ENCODE assay signal across 9 cellular contexts in genomic region chr1:167938083-167938482, GRCh38. TPM values are rescaled to one million over a fixed set of nuclear protein-coding genes. Genes with fewer than 3 reads are reported as not detected.
DNase-seq lines count a peak whose midpoint lies in the region; ATAC-seq and TF ChIP-seq lines count a peak whose summit lies in the region.
"Had no signal": no experiment of that assay in that cellular context is flagged by ENCODE, and none has a peak within 500 bp of the region (broad histone marks: within the 10 kb centered on the region; RNA-seq: fewer than 3 reads in every experiment).

No MANE protein-coding gene starts in this region.

- H3K9ac ChIP-seq in SK-N-SH (peak overlapping the region; percentile 94), stomach smooth muscle (ENCODE audit: low read length in 2 of 2) (peak overlapping the region in 1 of 2 donors; percentile 95)

- H3K9me3 ChIP-seq in SK-N-SH (no peaks in the 10 kb centered on the region), hepatocyte (ENCODE audit: low read depth) (no peaks in the 10 kb centered on the region), stomach smooth muscle (ENCODE audit: control insufficient read depth in 2 of 2, low read length in 2 of 2) (no peaks in the 10 kb centered on the region)

- H3K27me3 Mint-ChIP-seq in T-cell, result no peaks in the 10 kb centered on the region

- H3K36me3 ChIP-seq in SK-N-SH (replicated peaks in 1 of 2; ENCODE audit: control insufficient read depth in 1 of 2, insufficient read depth in 2 of 2, low read length in 1 of 2) (no peaks in the 10 kb centered on the region), hepatocyte (replicated peaks; ENCODE audit: insufficient read depth, low read depth) (no peaks in the 10 kb centered on the region), stomach smooth muscle (ENCODE audit: control insufficient read depth in 2 of 2, insufficient read depth in 2 of 2, low read length in 2 of 2) (no peaks in the 10 kb centered on the region)

- CTCF ChIA-PET in SK-N-SH (lab: Yijun Ruan, JAX) (interaction anchor here (0.6 kb wide), 1 partner anchor 28 kb away, joined by 3 read pairs; no protein-coding TSS in a partner anchor), T-cell (lab: Charles Lee) (no interaction called here)

- H2AFZ ChIP-seq in SK-N-SH (ENCODE audit: low read depth) (no peak overlapping the region; the same call in 1 of the 2 replicates), hepatocyte (peak overlapping the region; percentile 51)

- H3K79me2 ChIP-seq in SK-N-SH (ENCODE audit: insufficient read depth), result peaks cover 91% of the 10 kb centered on the region
- H3K79me2 ChIP-seq in hepatocyte, result peaks cover 84% of the 10 kb centered on the region

- in situ Hi-C loops in GM13976 (cut with MboI; ENCODE audit: low sequenced_read_pairs, unreplicated experiment), result no loop called here

- peak overlapping the region; percentile 71 to 81 for H3K4me3 ChIP-seq in SK-N-SH (ENCODE audit: low read depth in 2 of 2, low read length in 1 of 2)
- peak overlapping the region; percentile 97 for H3K4me3 ChIP-seq in hepatocyte
- H3K4me3 ChIP-seq in stomach smooth muscle (ENCODE audit: low read length in 2 of 2), result peak overlapping the region; percentile 91 to 96

- ATAC-seq in SK-N-SH treated with all-trans-retinoic acid at 6 μM for 48 hours (no peak), T-cell (replicated peaks in 1 of 4) (no peak), GM19324 (IDR thresholded peaks at IDR 0.05; ENCODE audit: low FRiP score, unreplicated experiment) (no peak)

- no peak for TF ChIP-seq RAD21 in SK-N-SH (IDR thresholded peaks at IDR 0.05; ENCODE audit: low read length)

- H3K9me2 ChIP-seq in SK-N-SH, result no peaks in the 10 kb centered on the region
- no peaks in the 10 kb centered on the region for H3K9me2 ChIP-seq in hepatocyte (replicated peaks; ENCODE audit: insufficient read depth)

- no peaks in the 10 kb centered on the region for H3K9me3 Mint-ChIP-seq in T-cell

- peaks cover 10% of the 10 kb centered on the region for H3F3A ChIP-seq in SK-N-SH (replicated peaks; ENCODE audit: insufficient read depth)

- POLR2A ChIA-PET in SK-N-SH (lab: Yijun Ruan, JAX) (no interaction called here), T-cell (lab: Charles Lee) (interaction anchor here in 1 of 2 donors (0.6 kb wide), 1 partner anchor 68 kb away, joined by 3 read pairs; no protein-coding TSS in a partner anchor)

- TF ChIP-seq CTCF in SK-N-SH (IDR thresholded peaks at IDR 0.05) (no peak), hepatocyte (IDR thresholded peaks at IDR 0.05; ENCODE audit: poor library complexity) (no peak), GM13976 (IDR thresholded peaks at IDR 0.05; ENCODE audit: borderline replicate concordance, control extremely low read depth, extremely low read depth, insufficient read depth, missing control alignments) (no peak)

- H3K4me2 ChIP-seq in SK-N-SH (peak overlapping the region; percentile 74), hepatocyte (peak overlapping the region; percentile 75)

- H3K27me3 ChIP-seq in SK-N-SH (ENCODE audit: insufficient read depth) (no peaks in the 10 kb centered on the region), hepatocyte (no peaks in the 10 kb centered on the region), stomach smooth muscle (ENCODE audit: control insufficient read depth in 1 of 2, insufficient read depth in 2 of 2, low read length in 2 of 2) (no peaks in the 10 kb centered on the region)

- H3K4me1 ChIP-seq in SK-N-SH (ENCODE audit: control insufficient read depth in 1 of 2, insufficient read depth in 2 of 2, low read depth in 1 of 2, low read length in 1 of 2) (peaks cover 8 to 27% of the 10 kb centered on the region in 2 experiments; a peak in 3 of 4 replicates), hepatocyte (ENCODE audit: insufficient read depth) (peaks cover 13% of the 10 kb centered on the region), stomach smooth muscle (ENCODE audit: control insufficient read depth, insufficient read depth, low read length) (peaks cover 3% of the 10 kb centered on the region)

- no peak for DNase-seq in SK-N-SH
- no peak for DNase-seq in T-cell
- no peak for DNase-seq in hepatocyte (ENCODE audit: low spot score)
- no peak for DNase-seq in hepatic stellate cell (ENCODE audit: low spot score)
- DNase-seq in GM13976 (ENCODE audit: low spot score), result no peak

- peak overlapping the region; percentile 87 to 96 (median 95) for H3K4me3 Mint-ChIP-seq in T-cell

- H3K36me3 Mint-ChIP-seq in T-cell, result peaks cover 2% of the 10 kb centered on the region

- peaks cover 36 to 51% (median 47%) of the 10 kb centered on the region in 3 donors for H3K4me1 Mint-ChIP-seq in T-cell

- TF ChIP-seq EP300 in SK-N-SH (IDR thresholded peaks at IDR 0.05; ENCODE audit: borderline replicate concordance in 1 of 2, low read depth in 1 of 2, low read length in 1 of 2), result no peak

- 61% methylated on average over 4 of the region's 4 CpGs for WGBS in SK-N-SH (ENCODE audit: low lambda C conversion rate)
- WGBS in hepatocyte (ENCODE audit: low lambda C conversion rate, missing lambda C conversion rate), result 28% methylated on average over 4 of the region's 4 CpGs

- H3K27ac ChIP-seq in SK-N-SH (ENCODE audit: low read depth in 2 of 2, low read length in 1 of 2), result peak overlapping the region; percentile 94 to 100; a peak in 3 of 4 replicates
- H3K27ac ChIP-seq in hepatocyte, result peak overlapping the region; percentile 99
- no peak overlapping the region for H3K27ac ChIP-seq in stomach smooth muscle (ENCODE audit: low read length)

- H4K20me1 ChIP-seq in SK-N-SH (ENCODE audit: insufficient read depth) (peaks cover 41% of the 10 kb centered on the region), hepatocyte (ENCODE audit: insufficient read depth, poor library complexity, severe bottlenecking) (peaks cover 21% of the 10 kb centered on the region)

- H3K27ac Mint-ChIP-seq in T-cell, result peak overlapping the region; percentile 79 to 96

TF ChIP-seq in SK-N-SH, 30 proteins besides CTCF, POLR2A, EP300 and RAD21:
- TF ChIP-seq TAF1 (IDR thresholded peaks at IDR 0.05; ENCODE audit: borderline replicate concordance, low read depth, low read length), result no peak
- TF ChIP-seq SIN3A (IDR thresholded peaks at IDR 0.05; ENCODE audit: borderline replicate concordance, low read depth, low read length), result no peak
- no peak for TF ChIP-seq FOSL2 (IDR thresholded peaks at IDR 0.05; ENCODE audit: borderline replicate concordance, low read depth)
- no peak for TF ChIP-seq EZH2phosphoT487 (IDR thresholded peaks at IDR 0.05; ENCODE audit: borderline replicate concordance, low read depth)
- TF ChIP-seq TCF12 (IDR thresholded peaks at IDR 0.05), result no peak
- no peak for TF ChIP-seq GABPA (IDR thresholded peaks at IDR 0.05; ENCODE audit: low read depth)
- TF ChIP-seq FOXJ3 (CRISPR knock-in tag; IDR thresholded peaks at IDR 0.05), result no peak
- TF ChIP-seq ELF1 (IDR thresholded peaks at IDR 0.05), result no peak

TF ChIP-seq in SK-N-SH treated with all-trans-retinoic acid at 6 μM for 48 hours, 23 proteins besides CTCF, POLR2A, EP300 and RAD21:
- no peak for TF ChIP-seq SNAI2 (CRISPR knock-in tag; IDR thresholded peaks at IDR 0.05)

RNA-seq across cellular contexts. Expression of gene MPC2, which starts 1.2 kb away (rescaled TPM):
- polyA plus RNA-seq in SK-N-SH (2012; rRNA removed) (15.9 and 21.0 TPM in 2 replicates), hepatocyte (188 and 215 TPM in 2 replicates)
- polyA plus RNA-seq in SK-N-SH (2012; cell fraction: cytosol; rRNA removed), result 25.5 and 33.9 TPM in 2 replicates
- 7.0 and 8.0 TPM in 2 replicates for polyA plus RNA-seq in SK-N-SH (2012; cell fraction: nucleus; rRNA removed)
- total RNA-seq in T-cell (10 to 100 TPM; 29.6 to 36.0 (median 33.1) TPM), hepatocyte (137 and 170 TPM in 2 replicates)

RNA-seq across cellular contexts. Expression of gene DCAF6, which starts 1.6 kb away (rescaled TPM):
- polyA plus RNA-seq in SK-N-SH (2012; rRNA removed) (31.3 and 46.1 TPM in 2 replicates), hepatocyte (50.3 and 62.7 TPM in 2 replicates)
- polyA plus RNA-seq in SK-N-SH (2012; cell fraction: cytosol; rRNA removed), result 50.7 and 65.5 TPM in 2 replicates
- polyA plus RNA-seq in SK-N-SH (2012; cell fraction: nucleus; rRNA removed), result 20.4 and 36.3 TPM in 2 replicates
- total RNA-seq in T-cell (10 to 100 TPM; 21.6 to 27.4 (median 26.9) TPM), hepatocyte (69.4 and 72.8 TPM in 2 replicates)

RNA-seq across cellular contexts. Expression of gene ADCY10, which starts 24.1 kb away (rescaled TPM):
- polyA plus RNA-seq in SK-N-SH (2012; rRNA removed) (0.10 and 0.15 TPM in 2 replicates), hepatocyte (1.0 and 1.5 TPM in 2 replicates)
- 0.01 and 0.07 TPM in 2 replicates for polyA plus RNA-seq in SK-N-SH (2012; cell fraction: cytosol; rRNA removed)
- 0.12 and 0.18 TPM in 2 replicates for polyA plus RNA-seq in SK-N-SH (2012; cell fraction: nucleus; rRNA removed)
- total RNA-seq in T-cell (under 1 TPM; 0.06 to 0.82 (median 0.44) TPM), hepatocyte (0.93 and 1.4 TPM in 2 replicates)
- total RNA-seq: pulmonary artery endothelial cell had no signal
